In genomic region chr20:45407067-45407745, GRCh38 we compare ENCODE assay signal across 9 cellular contexts. TPM values are rescaled to one million over a fixed set of nuclear protein-coding genes. Genes with fewer than 3 reads are reported as not detected.
A peak's percentile ranks its signal among the peaks of the same experiment; 100 is the strongest.
DNase-seq lines count a peak whose midpoint lies in the region; ATAC-seq, FAIRE-seq and TF ChIP-seq lines count a peak whose summit lies in the region.
"Had no signal": no experiment of that assay in that cellular context is flagged by ENCODE, and none has a peak within 500 bp of the region (broad histone marks: within the 10 kb centered on the region; RNA-seq: fewer than 3 reads in every experiment).

No MANE protein-coding gene starts in this region.

- H3K18ac ChIP-seq in neuronal stem cell (ENCODE audit: low read length) = peak overlapping the region; percentile 97

- H2BK5ac ChIP-seq in neuronal stem cell (ENCODE audit: low read length) = peak overlapping the region; percentile 93

- H2BK120ac ChIP-seq in neuronal stem cell (ENCODE audit: low read depth, low read length) = peak overlapping the region; percentile 39

- H4K8ac ChIP-seq in neuronal stem cell (ENCODE audit: low read depth, low read length) = peak overlapping the region; percentile 21

- H3K4me3 ChIP-seq in neuronal stem cell (ENCODE audit: low read length in 2 of 2) = peak overlapping the region; percentile 81 to 94

- H2BK15ac ChIP-seq in neuronal stem cell (ENCODE audit: low read length) = peak overlapping the region; percentile 63

- intact Hi-C loops in Right ventricle myocardium superior (cut with DNase I) = no loop called here

- H3K23ac ChIP-seq in neuronal stem cell (ENCODE audit: low read depth, low read length, poor library complexity) = peak overlapping the region; percentile 90

- H3K4me1 ChIP-seq in neuronal stem cell (ENCODE audit: control insufficient read depth in 2 of 2, insufficient read depth in 1 of 2, low read depth in 1 of 2, low read length in 2 of 2) = peaks cover 5 to 9% of the 10 kb centered on the region in 2 donors

- H3K36me3 ChIP-seq in neuronal stem cell (replicated peaks in 1 of 2; ENCODE audit: control insufficient read depth in 2 of 2, insufficient read depth in 2 of 2, low read length in 2 of 2) = peaks cover 7 to 37% of the 10 kb centered on the region in 2 donors

- H3K4ac ChIP-seq in neuronal stem cell (ENCODE audit: low read length) = no peak overlapping the region

- H3K27ac Mint-ChIP-seq in stimulated activated naive CD8-positive, alpha-beta T cell treated with anti-CD3 and anti-CD28 coated beads, Interleukin-15, Interleukin-2, amounts not matched to agents 100 ng/mL and 50 ng/mL, for 24 hours = peak overlapping the region; percentile 57
- peak overlapping the region; percentile 59 for H3K27ac Mint-ChIP-seq in activated naive CD8-positive, alpha-beta T cell treated with anti-CD3 and anti-CD28 coated beads for 36 hours

- H3K9me3 ChIP-seq in neuronal stem cell (replicated peaks in 1 of 2; ENCODE audit: control insufficient read depth in 2 of 2, insufficient read depth in 1 of 2, low read depth in 1 of 2, low read length in 2 of 2) = peaks cover 0 to 2% of the 10 kb centered on the region in 2 donors

- H3K9ac ChIP-seq in neuronal stem cell (ENCODE audit: low read depth, low read length, poor library complexity) = peak overlapping the region; percentile 95

- TF ChIP-seq POLR2A in GM12892 (IDR thresholded peaks at IDR 0.05; ENCODE audit: low read depth, low read length) = no peak

- peak overlapping the region; percentile 98 for H2AFZ ChIP-seq in neuronal stem cell (ENCODE audit: low read length)

- peaks cover 10% of the 10 kb centered on the region for H3K36me3 Mint-ChIP-seq in stimulated activated naive CD8-positive, alpha-beta T cell treated with anti-CD3 and anti-CD28 coated beads, Interleukin-15, Interleukin-2, amounts not matched to agents 100 ng/mL and 50 ng/mL, for 24 hours (ENCODE audit: low read depth)
- peaks cover 5% of the 10 kb centered on the region for H3K36me3 Mint-ChIP-seq in activated naive CD8-positive, alpha-beta T cell treated with anti-CD3 and anti-CD28 coated beads for 36 hours

- no peaks in the 10 kb centered on the region for H3K9me3 Mint-ChIP-seq in stimulated activated naive CD8-positive, alpha-beta T cell treated with anti-CD3 and anti-CD28 coated beads, Interleukin-15, Interleukin-2, amounts not matched to agents 100 ng/mL and 50 ng/mL, for 24 hours
- peaks cover 1% of the 10 kb centered on the region for H3K9me3 Mint-ChIP-seq in activated naive CD8-positive, alpha-beta T cell treated with anti-CD3 and anti-CD28 coated beads for 36 hours

- H3K79me1 ChIP-seq in neuronal stem cell (ENCODE audit: low read depth, low read length) = no peaks in the 10 kb centered on the region

- DNase-seq in stimulated activated naive CD8-positive, alpha-beta T cell treated with anti-CD3 and anti-CD28 coated beads, Interleukin-15, Interleukin-2, amounts not matched to agents 100 U/mL and 50 U/mL, for 24 hours = no peak
- peak; percentile 25 for DNase-seq in activated naive CD8-positive, alpha-beta T cell treated with anti-CD3 and anti-CD28 coated beads for 36 hours
- DNase-seq in Right ventricle myocardium superior (peak; percentile 69), neuronal stem cell (ENCODE audit: low spot score) (peak; percentile 15), RCC 7860 (ENCODE audit: low spot score) (no peak), GM12892 (ENCODE audit: insufficient read length) (no peak)

- no peak overlapping the region for H4K91ac ChIP-seq in neuronal stem cell (ENCODE audit: low read depth, low read length, poor library complexity)

- H3K4me2 ChIP-seq in neuronal stem cell (ENCODE audit: insufficient read depth, low read length, poor library complexity, severe bottlenecking) = peak overlapping the region; percentile 100

- H3K27me3 ChIP-seq in neuronal stem cell (ENCODE audit: control insufficient read depth in 3 of 3, insufficient read depth in 3 of 3, low read depth in 1 of 3, low read length in 3 of 3) = peaks cover 0 to 32% (median 3%) of the 10 kb centered on the region in 3 experiments

- peaks cover 26% of the 10 kb centered on the region for H3K4me1 Mint-ChIP-seq in stimulated activated naive CD8-positive, alpha-beta T cell treated with anti-CD3 and anti-CD28 coated beads, Interleukin-15, Interleukin-2, amounts not matched to agents 100 ng/mL and 50 ng/mL, for 24 hours (ENCODE audit: low read depth)
- H3K4me1 Mint-ChIP-seq in activated naive CD8-positive, alpha-beta T cell treated with anti-CD3 and anti-CD28 coated beads for 36 hours = peaks cover 21% of the 10 kb centered on the region

- ATAC-seq in stimulated activated naive CD8-positive, alpha-beta T cell treated with anti-CD3 and anti-CD28 coated beads, Interleukin-15, Interleukin-2, amounts not matched to agents 100 U/mL and 50 U/mL, for 24 hours = no peak
- peak; percentile 69 for ATAC-seq in Right ventricle myocardium superior (ENCODE audit: poor library complexity)
- no peak for ATAC-seq in HG03039 (IDR thresholded peaks at IDR 0.05; ENCODE audit: unreplicated experiment)

- peak overlapping the region; percentile 67 for H3K4me3 Mint-ChIP-seq in stimulated activated naive CD8-positive, alpha-beta T cell treated with anti-CD3 and anti-CD28 coated beads, Interleukin-15, Interleukin-2, amounts not matched to agents 100 ng/mL and 50 ng/mL, for 24 hours
- H3K4me3 Mint-ChIP-seq in activated naive CD8-positive, alpha-beta T cell treated with anti-CD3 and anti-CD28 coated beads for 36 hours = peak overlapping the region; percentile 79

- FAIRE-seq in RCC 7860 (lab: Jason Lieb, UNC) (no peak), GM12892 (lab: Jason Lieb, UNC) (no peak)
- FAIRE-seq: GM18507 had no signal

- H2AK5ac ChIP-seq in neuronal stem cell (ENCODE audit: low read depth, low read length) = peak overlapping the region; percentile 78

- WGBS in neuronal stem cell (ENCODE audit: extremely low coverage in 2 of 2, insufficient read length in 2 of 2, insufficient replicate concordance in 1 of 2), 2 donors = no CpG with 5 or more reads among the region's 30 CpGs

- peak overlapping the region; percentile 61 for H3K14ac ChIP-seq in neuronal stem cell (ENCODE audit: low read length)

- no peak overlapping the region for H3K27ac ChIP-seq in neuronal stem cell (replicated peaks; ENCODE audit: low read length)

- peaks cover 4% of the 10 kb centered on the region for H3K27me3 Mint-ChIP-seq in stimulated activated naive CD8-positive, alpha-beta T cell treated with anti-CD3 and anti-CD28 coated beads, Interleukin-15, Interleukin-2, amounts not matched to agents 100 ng/mL and 50 ng/mL, for 24 hours
- peaks cover 3% of the 10 kb centered on the region for H3K27me3 Mint-ChIP-seq in activated naive CD8-positive, alpha-beta T cell treated with anti-CD3 and anti-CD28 coated beads for 36 hours

- H2BK12ac ChIP-seq in neuronal stem cell (ENCODE audit: low read length) = peak overlapping the region; percentile 46

RNA-seq across cellular contexts. Expression of gene DBNDD2, which starts 0.9 kb away (rescaled TPM):
- total RNA-seq in activated naive CD8-positive, alpha-beta T cell treated with anti-CD3 and anti-CD28 coated beads for 36 hours = 10 to 100 TPM; 18.1 to 20.1 TPM
- total RNA-seq in Right ventricle myocardium superior = 350 TPM
- polyA plus RNA-seq in neuronal stem cell (2013, experiment 1 of 2) = 23.7 TPM
- polyA plus RNA-seq in neuronal stem cell (2013, experiment 2 of 2) = 21.4 TPM
- 0.89 TPM for polyA plus RNA-seq in GM12892 (2012; ENCODE audit: missing spikeins)

RNA-seq across cellular contexts. Expression of gene PIGT, which starts 8.7 kb away (rescaled TPM):
- 10 to 100 TPM; 48.0 to 55.4 TPM for total RNA-seq in activated naive CD8-positive, alpha-beta T cell treated with anti-CD3 and anti-CD28 coated beads for 36 hours
- 113 TPM for total RNA-seq in Right ventricle myocardium superior
- polyA plus RNA-seq in neuronal stem cell (2013, experiment 1 of 2) = 50.8 TPM
- 50.5 TPM for polyA plus RNA-seq in neuronal stem cell (2013, experiment 2 of 2)
- 20.9 TPM for polyA plus RNA-seq in GM12892 (2012; ENCODE audit: missing spikeins)

RNA-seq across cellular contexts. Expression of gene TP53TG5, which starts 29.1 kb away (rescaled TPM):
- total RNA-seq in activated naive CD8-positive, alpha-beta T cell treated with anti-CD3 and anti-CD28 coated beads for 36 hours = under 1 TPM; 0.40 to 0.41 TPM
- total RNA-seq in Right ventricle myocardium superior = 1.2 TPM
- 0.25 TPM for polyA plus RNA-seq in neuronal stem cell (2013, experiment 1 of 2)
- 0.30 TPM for polyA plus RNA-seq in neuronal stem cell (2013, experiment 2 of 2)
- polyA plus RNA-seq in GM12892 (2012; ENCODE audit: missing spikeins) = 0.28 TPM

RNA-seq across cellular contexts. Expression of gene SYS1, which starts 44.2 kb away (rescaled TPM):
- total RNA-seq in activated naive CD8-positive, alpha-beta T cell treated with anti-CD3 and anti-CD28 coated beads for 36 hours = 10 to 100 TPM; 21.5 to 26.6 TPM
- 25.3 TPM for total RNA-seq in Right ventricle myocardium superior
- 16.8 TPM for polyA plus RNA-seq in neuronal stem cell (2013, experiment 1 of 2)
- polyA plus RNA-seq in neuronal stem cell (2013, experiment 2 of 2) = 16.4 TPM
- 5.2 TPM for polyA plus RNA-seq in GM12892 (2012; ENCODE audit: missing spikeins)

RNA-seq across cellular contexts. Expression of gene SDC4, which starts 59.0 kb away (rescaled TPM):
- total RNA-seq in activated naive CD8-positive, alpha-beta T cell treated with anti-CD3 and anti-CD28 coated beads for 36 hours = 10 to 100 TPM; 24.6 to 25.5 TPM
- total RNA-seq in Right ventricle myocardium superior = 80.7 TPM
- polyA plus RNA-seq in neuronal stem cell (2013, experiment 1 of 2) = 13.8 TPM
- 15.1 TPM for polyA plus RNA-seq in neuronal stem cell (2013, experiment 2 of 2)
- polyA plus RNA-seq in GM12892 (2012; ENCODE audit: missing spikeins) = 3.3 TPM

Comparison
In these comparisons a context has a peak if more than half of its experiments do, and no peak if none do; other contexts are left out.
1. DNase-seq: peak in activated naive CD8-positive, alpha-beta T cell treated with anti-CD3 and anti-CD28 coated beads for 36 hours (single experiment), Right ventricle myocardium superior (single experiment) and neuronal stem cell (single experiment); none in stimulated activated naive CD8-positive, alpha-beta T cell treated with anti-CD3 and anti-CD28 coated beads, Interleukin-15, Interleukin-2, amounts not matched to agents 100 U/mL and 50 U/mL, for 24 hours (single experiment), RCC 7860 (single experiment) and GM12892 (single experiment).
2. RNA of gene DBNDD2, which starts 0.9 kb away (total RNA-seq): 350 TPM in Right ventricle myocardium superior (single experiment); 18.1 to 20.1 TPM in activated naive CD8-positive, alpha-beta T cell treated with anti-CD3 and anti-CD28 coated beads for 36 hours; every median in the first group is over 10 times any median in the second.